ENCODE assay signal across 13 cellular contexts in the genomic region with DNA sequence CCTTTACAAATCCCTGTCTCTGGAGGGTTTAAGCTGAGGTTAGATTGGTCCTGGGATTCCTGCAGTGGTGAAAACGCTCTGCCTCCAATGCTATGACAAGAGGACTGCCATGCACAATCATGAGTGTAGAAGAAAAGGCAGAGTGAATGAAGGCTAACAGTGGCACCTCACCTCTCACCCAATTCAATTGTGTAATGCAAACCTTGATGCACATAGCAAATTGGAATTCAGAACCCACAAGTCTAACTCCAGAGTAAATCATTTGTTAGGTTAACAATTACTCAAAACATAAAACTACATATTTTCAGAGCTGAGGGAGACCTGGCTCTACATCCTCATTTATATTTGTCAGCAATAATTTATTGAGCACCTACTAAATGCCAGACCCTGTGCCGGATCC. TPM values are rescaled to one million over a fixed set of nuclear protein-coding genes. Genes with fewer than 3 reads are reported as not detected.
DNase-seq lines count a peak whose midpoint lies in the region; ATAC-seq, FAIRE-seq and TF ChIP-seq lines count a peak whose summit lies in the region.
"Had no signal": no experiment of that assay in that cellular context is flagged by ENCODE, and none has a peak within 500 bp of the region (broad histone marks: within the 10 kb centered on the region; RNA-seq: fewer than 3 reads in every experiment).

No MANE protein-coding gene starts in this region.

- no peaks in the 10 kb centered on the region for H3K9me3 ChIP-seq in CD8-positive, alpha-beta memory T cell (ENCODE audit: low read length)
- no peaks in the 10 kb centered on the region for H3K9me3 ChIP-seq in Karpas-422 (ENCODE audit: low read length)
- no peaks in the 10 kb centered on the region for H3K9me3 ChIP-seq in GM12878 (replicated peaks; ENCODE audit: control insufficient read depth, insufficient read depth, low read length)
- no peaks in the 10 kb centered on the region for H3K9me3 ChIP-seq in osteoblast (ENCODE audit: low read depth, low read length)

- no peak overlapping the region for H2AFZ ChIP-seq in Karpas-422 (ENCODE audit: low read length)
- H2AFZ ChIP-seq in GM12878 (ENCODE audit: control insufficient read depth, low read depth, low read length): no peak overlapping the region
- H2AFZ ChIP-seq in osteoblast (ENCODE audit: low read length): no peak overlapping the region

- 65% methylated on average over 2 of the region's 2 CpGs for WGBS in GM12878 (ENCODE audit: insufficient coverage, insufficient replicate concordance, low lambda C conversion rate, missing lambda C conversion rate)

- peaks cover 29% of the 10 kb centered on the region for H3K4me1 ChIP-seq in CD8-positive, alpha-beta memory T cell (ENCODE audit: insufficient read depth, low read length)
- peaks cover 67% of the 10 kb centered on the region for H3K4me1 ChIP-seq in Karpas-422 (ENCODE audit: low read length)
- H3K4me1 ChIP-seq in GM12878 (ENCODE audit: control insufficient read depth, insufficient read depth, low read length): peaks cover 23% of the 10 kb centered on the region
- H3K4me1 ChIP-seq in osteoblast (ENCODE audit: insufficient read depth, low read length): peaks cover 64% of the 10 kb centered on the region

- TF ChIP-seq EP300 in GM12878 (IDR thresholded peaks at IDR 0.05; ENCODE audit: borderline replicate concordance in 1 of 2, control insufficient read depth in 1 of 2, low read depth in 2 of 2, low read length in 2 of 2): no peak

- TSS peak; percentile 52 for BruUV-seq in GM12878 (replicated peaks; lab: Mats Ljungman, UMichigan)

- no peaks in the 10 kb centered on the region for H3K36me3 ChIP-seq in CD8-positive, alpha-beta memory T cell (ENCODE audit: insufficient read depth, low read length)
- H3K36me3 ChIP-seq in Karpas-422 (ENCODE audit: insufficient read depth, low read length): peaks cover 9% of the 10 kb centered on the region; the same call in 1 of the 2 replicates
- H3K36me3 ChIP-seq in GM12878 (ENCODE audit: control insufficient read depth in 2 of 2, insufficient read depth in 2 of 2, low read length in 1 of 2): peaks cover 0 to 8% of the 10 kb centered on the region in 2 experiments; a peak in 2 of 4 replicates
- no peaks in the 10 kb centered on the region for H3K36me3 ChIP-seq in osteoblast (ENCODE audit: insufficient read depth, low read length)

- H3K4me1 Mint-ChIP-seq in CD8-positive, alpha-beta memory T cell: peaks cover 53 to 78% (median 75%) of the 10 kb centered on the region in 3 donors

- FAIRE-seq in GM12878 (lab: Jason Lieb, UNC): no peak
- FAIRE-seq: endometrium, urothelium cell line had no signal

- TF ChIP-seq POLR2A in GM12878 (IDR thresholded peaks at IDR 0.05; ENCODE audit: low read depth, low read length): no peak

- H3K4me3 ChIP-seq in CD8-positive, alpha-beta memory T cell (ENCODE audit: low read length): no peak overlapping the region
- H3K4me3 ChIP-seq in Karpas-422 (ENCODE audit: low read length) (peak overlapping the region; percentile 79), GM12878 (peak overlapping the region; percentile 88), osteoblast (ENCODE audit: insufficient read depth, low read length) (no peak overlapping the region)

- no peaks in the 10 kb centered on the region for H3K27me3 ChIP-seq in CD8-positive, alpha-beta memory T cell (ENCODE audit: insufficient read depth, low read length, poor library complexity, severe bottlenecking)
- H3K27me3 ChIP-seq in Karpas-422 (ENCODE audit: low read length) (no peaks in the 10 kb centered on the region), GM12878 (replicated peaks in 1 of 2; ENCODE audit: control insufficient read depth in 2 of 2, insufficient read depth in 2 of 2, low read length in 1 of 2) (no peaks in the 10 kb centered on the region), osteoblast (ENCODE audit: insufficient read depth, low read length) (no peaks in the 10 kb centered on the region)

- no peak for DNase-seq in CD8-positive, alpha-beta memory T cell
- DNase-seq in Karpas-422 (no peak), GM12878 (ENCODE audit: low read depth, low spot score) (no peak), osteoblast (ENCODE audit: insufficient read length, low spot score, missing footprints) (no peak), ecto neural progenitor cell (ENCODE audit: low spot score) (no peak), SKM-1 (lab: John Stamatoyannopoulos, UW; ENCODE audit: unreplicated experiment) (no peak)
- DNase-seq: activated naive CD4-positive, alpha-beta T cell; DMS153; NCI-H748 treated with DMSO at 0.1 percent for 48 hours had no signal

- peaks cover 0 to 26% (median 2%) of the 10 kb centered on the region in 3 donors for H3K36me3 Mint-ChIP-seq in CD8-positive, alpha-beta memory T cell

- RAD21 ChIA-PET in GM12878 (lab: Charles Lee; ENCODE audit: unreplicated experiment): interaction anchor here (1.9 to 2.2 kb wide), 2 partner anchors 10 to 40 kb away, joined by 8 to 9 read pairs; a partner anchor contains a TSS

- peaks cover 80% of the 10 kb centered on the region for H3K79me2 ChIP-seq in Karpas-422 (ENCODE audit: low read length)
- peaks cover 75% of the 10 kb centered on the region for H3K79me2 ChIP-seq in GM12878 (ENCODE audit: control insufficient read depth, insufficient read depth, low read length)
- peaks cover 54% of the 10 kb centered on the region for H3K79me2 ChIP-seq in osteoblast (ENCODE audit: insufficient read depth, low read length)

- TF ChIP-seq RAD21 in GM12878 (IDR thresholded peaks at IDR 0.05; ENCODE audit: insufficient read depth, low read depth, low read length): no peak

- intact Hi-C loops in GM12878 (cut with micrococcal nuclease; ENCODE audit: unreplicated experiment): no loop called here

- H3K27me3 Mint-ChIP-seq in CD8-positive, alpha-beta memory T cell: no peaks in the 10 kb centered on the region

- no peak overlapping the region for H3K27ac ChIP-seq in CD8-positive, alpha-beta memory T cell (ENCODE audit: low read depth, low read length)
- H3K27ac ChIP-seq in Karpas-422 (ENCODE audit: low read length) (no peak overlapping the region), GM12878 (ENCODE audit: control insufficient read depth, insufficient read depth) (peak overlapping the region; percentile 84; the same call in 1 of the 2 replicates), osteoblast (ENCODE audit: low read depth, low read length) (peak overlapping the region; percentile 59)

- POLR2A ChIA-PET in CD8-positive, alpha-beta memory T cell (lab: Charles Lee): no interaction called here
- POLR2A ChIA-PET in GM12878 (lab: Charles Lee): interaction anchor here (1.3 to 2.0 kb wide), 3 partner anchors 10 to 12 kb away, joined by 4 to 12 read pairs (median 5); a partner anchor contains a TSS

- peak overlapping the region; percentile 88 to 100 (median 96) for H3K27ac Mint-ChIP-seq in CD8-positive, alpha-beta memory T cell

- SMC1A ChIA-PET in GM12878 (lab: Charles Lee; ENCODE audit: uncharacterized antibody, unreplicated experiment): interaction anchor here (1.2 to 5.0 kb wide), 4 partner anchors 10 to 44 kb away, joined by 5 to 25 read pairs (median 6); a partner anchor contains a TSS

- peak overlapping the region; percentile 72 for H3K4me2 ChIP-seq in Karpas-422 (ENCODE audit: low read depth, low read length, poor library complexity, severe bottlenecking)
- peak overlapping the region; percentile 99 for H3K4me2 ChIP-seq in GM12878 (ENCODE audit: control insufficient read depth, insufficient read depth)
- peak overlapping the region; percentile 98 for H3K4me2 ChIP-seq in osteoblast (ENCODE audit: insufficient read depth, low read length)

- no peak for TF ChIP-seq CTCF in GM12878 (IDR thresholded peaks at IDR 0.05 in 2 of 3, conservative IDR thresholded peaks at IDR 0.05 in 1 of 3; ENCODE audit: control insufficient read depth in 2 of 3, extremely low read depth in 1 of 3, insufficient read depth in 1 of 3, low read depth in 3 of 3, low read length in 3 of 3)
- TF ChIP-seq CTCF in osteoblast (IDR thresholded peaks at IDR 0.05; ENCODE audit: extremely low read depth, low read depth, low read length): no peak

- in situ Hi-C loops in GM12878 (cut with MboI): no loop called here

- ATAC-seq in GM12878 (no peak), HG02885 (IDR thresholded peaks at IDR 0.05; ENCODE audit: poor library complexity, unreplicated experiment) (no peak), HG03432 (IDR thresholded peaks at IDR 0.05; ENCODE audit: unreplicated experiment) (no peak)

- no peaks in the 10 kb centered on the region for H3K9me2 ChIP-seq in Karpas-422 (replicated peaks; ENCODE audit: insufficient read depth, low read length)

- peak overlapping the region in 6 of 7 donors; percentile 84 to 96 (median 90) for H3K4me3 Mint-ChIP-seq in CD8-positive, alpha-beta memory T cell

- CTCF ChIA-PET in CD8-positive, alpha-beta memory T cell (lab: Charles Lee): interaction anchor here (1.0 to 1.5 kb wide), 3 partner anchors 17 to 71 kb away, joined by 3 to 4 read pairs (median 3); a partner anchor contains a TSS
- CTCF ChIA-PET in GM12878 (lab: Yijun Ruan, JAX): interaction anchor here (0.8 to 1.5 kb wide), 2 partner anchors 11 to 12 kb away, joined by 3 to 4 read pairs; a partner anchor contains a TSS

- H3K9ac ChIP-seq in Karpas-422 (ENCODE audit: low read length): peak overlapping the region; percentile 80
- peak overlapping the region; percentile 92; the same call in 1 of the 2 replicates for H3K9ac ChIP-seq in GM12878 (ENCODE audit: control insufficient read depth, insufficient read depth, low read length)

- H4K20me1 ChIP-seq in Karpas-422 (ENCODE audit: insufficient read depth, low read depth, low read length) (no peaks in the 10 kb centered on the region), GM12878 (ENCODE audit: control insufficient read depth, insufficient read depth) (no peaks in the 10 kb centered on the region), osteoblast (ENCODE audit: insufficient read depth, low read length) (peaks cover 3% of the 10 kb centered on the region)

- H3K9me3 Mint-ChIP-seq in CD8-positive, alpha-beta memory T cell: no peaks in the 10 kb centered on the region

RNA-seq across cellular contexts. Expression of a gene that starts 1.8 kb away (rescaled TPM):
- total RNA-seq in CD8-positive, alpha-beta memory T cell: 10 to 100 TPM; 30.8 to 32.1 TPM
- polyA plus RNA-seq in CD8-positive, alpha-beta memory T cell: 30.8 TPM
- 23.0 and 30.2 TPM in 2 replicates for total RNA-seq in Karpas-422 (2014; rRNA removed; shearing (Covaris generic); ENCODE audit: low replicate concordance)
- 28.5 and 29.8 TPM in 2 replicates for total RNA-seq in GM12878 (2013; cell fraction: nucleolus; rRNA removed)
- total RNA-seq in GM12878 (2014; rRNA removed) (27.6 and 30.0 TPM in 2 replicates), GM12878 (2014; rRNA removed; fragmentation: Illumina TruSeq; extraction: Trizol) (21.1 and 22.5 TPM in 2 replicates), GM12878 (2021) (35.2 and 37.4 TPM in 2 replicates), osteoblast (32.6 and 32.7 TPM in 2 replicates)
- 10.2 TPM for polyA plus RNA-seq in GM12878 (2011; ENCODE audit: low read depth)
- polyA plus RNA-seq in GM12878 (2011; rRNA removed) (13.0 and 16.2 TPM in 2 replicates), GM12878 (2014; fragmentation: Illumina TruSeq; extraction: Trizol) (23.4 and 28.0 TPM in 2 replicates), GM12878 (2014; fragmentation: Nextera tagmentation; extraction: Ambion mirVana) (1 to 10 TPM; 7.9 to 8.1 TPM), GM12878 (2014; rRNA removed) (26.5 and 28.2 TPM in 2 replicates), GM12878 (2016; fragmentation: Nextera tagmentation; extraction: Ambion mirVana) (10 to 100 TPM in 1 of 2 experiments, 1 to 10 TPM in 1; 8.6 to 24.9 TPM)
- 20.0 and 21.0 TPM in 2 replicates for polyA plus RNA-seq in GM12878 (2011; cell fraction: cytosol; rRNA removed)
- 19.8 and 24.6 TPM in 2 replicates for polyA plus RNA-seq in GM12878 (2011; cell fraction: nucleus; rRNA removed)
- polyA plus RNA-seq in GM12878 (2012): 14.5 and 15.6 TPM in 2 replicates
- 26.4 and 31.2 TPM in 2 replicates for polyA minus RNA-seq in GM12878 (2011; rRNA and poly(A)+ RNA removed)
- polyA minus RNA-seq in GM12878 (2011; cell fraction: cytosol; rRNA and poly(A)+ RNA removed): 12.5 and 13.8 TPM in 2 replicates
- 14.5 and 21.4 TPM in 2 replicates for polyA minus RNA-seq in GM12878 (2011; cell fraction: nucleus; rRNA and poly(A)+ RNA removed)

RNA-seq across cellular contexts. Expression of a gene that starts 9.7 kb away (rescaled TPM):
- 10 to 100 TPM; 19.4 to 20.0 TPM for total RNA-seq in CD8-positive, alpha-beta memory T cell
- 8.4 TPM for polyA plus RNA-seq in CD8-positive, alpha-beta memory T cell
- total RNA-seq in Karpas-422 (2014; rRNA removed; shearing (Covaris generic); ENCODE audit: low replicate concordance): 26.3 and 42.4 TPM in 2 replicates
- total RNA-seq in GM12878 (2013; cell fraction: nucleolus; rRNA removed): 38.8 and 40.1 TPM in 2 replicates
- 7.2 and 7.3 TPM in 2 replicates for total RNA-seq in GM12878 (2014; rRNA removed)
- total RNA-seq in GM12878 (2014; rRNA removed; fragmentation: Illumina TruSeq; extraction: Trizol): 15.9 and 16.1 TPM in 2 replicates
- 11.3 and 13.2 TPM in 2 replicates for total RNA-seq in GM12878 (2021)
- 5.6 TPM for polyA plus RNA-seq in GM12878 (2011; ENCODE audit: low read depth)
- 24.2 and 39.4 TPM in 2 replicates for polyA plus RNA-seq in GM12878 (2011; rRNA removed)
- polyA plus RNA-seq in GM12878 (2011; cell fraction: cytosol; rRNA removed): 8.5 and 9.2 TPM in 2 replicates
- polyA plus RNA-seq in GM12878 (2011; cell fraction: nucleus; rRNA removed): 7.9 and 8.6 TPM in 2 replicates
- 14.0 and 16.8 TPM in 2 replicates for polyA plus RNA-seq in GM12878 (2012)
- polyA plus RNA-seq in GM12878 (2014; fragmentation: Illumina TruSeq; extraction: Trizol): 20.8 and 22.2 TPM in 2 replicates
- polyA plus RNA-seq in GM12878 (2014; fragmentation: Nextera tagmentation; extraction: Ambion mirVana): 10 to 100 TPM; 15.7 to 19.5 TPM
- 10.0 and 11.4 TPM in 2 replicates for polyA plus RNA-seq in GM12878 (2014; rRNA removed)
- polyA plus RNA-seq in GM12878 (2016; fragmentation: Nextera tagmentation; extraction: Ambion mirVana): 10 to 100 TPM; 13.5 to 15.2 TPM
- 7.2 and 7.8 TPM in 2 replicates for polyA minus RNA-seq in GM12878 (2011; rRNA and poly(A)+ RNA removed)
- 5.1 and 9.5 TPM in 2 replicates for polyA minus RNA-seq in GM12878 (2011; cell fraction: cytosol; rRNA and poly(A)+ RNA removed)
- 6.6 and 9.1 TPM in 2 replicates for polyA minus RNA-seq in GM12878 (2011; cell fraction: nucleus; rRNA and poly(A)+ RNA removed)
- 18.0 and 18.1 TPM in 2 replicates for total RNA-seq in osteoblast

Comparison
In these comparisons a context has a peak if more than half of its experiments do, and no peak if none do; other contexts are left out.
1. H3K27ac ChIP-seq: peak in GM12878 (single experiment) and osteoblast (single experiment); none in CD8-positive, alpha-beta memory T cell (single experiment) and Karpas-422 (single experiment).
2. H3K4me3 ChIP-seq: peak in Karpas-422 (single experiment) and GM12878 (single experiment); none in CD8-positive, alpha-beta memory T cell (single experiment) and osteoblast (single experiment).
3. Peak in every context shown above with its lines, with median percentiles within 50 percentile points of each other: H3K4me2 ChIP-seq.